ENCODE assay signal across 1 cellular context in genomic region chr16:70685938-70686375, GRCh38.
TF ChIP-seq lines count a peak whose summit lies in the region.

A gene with protein sequence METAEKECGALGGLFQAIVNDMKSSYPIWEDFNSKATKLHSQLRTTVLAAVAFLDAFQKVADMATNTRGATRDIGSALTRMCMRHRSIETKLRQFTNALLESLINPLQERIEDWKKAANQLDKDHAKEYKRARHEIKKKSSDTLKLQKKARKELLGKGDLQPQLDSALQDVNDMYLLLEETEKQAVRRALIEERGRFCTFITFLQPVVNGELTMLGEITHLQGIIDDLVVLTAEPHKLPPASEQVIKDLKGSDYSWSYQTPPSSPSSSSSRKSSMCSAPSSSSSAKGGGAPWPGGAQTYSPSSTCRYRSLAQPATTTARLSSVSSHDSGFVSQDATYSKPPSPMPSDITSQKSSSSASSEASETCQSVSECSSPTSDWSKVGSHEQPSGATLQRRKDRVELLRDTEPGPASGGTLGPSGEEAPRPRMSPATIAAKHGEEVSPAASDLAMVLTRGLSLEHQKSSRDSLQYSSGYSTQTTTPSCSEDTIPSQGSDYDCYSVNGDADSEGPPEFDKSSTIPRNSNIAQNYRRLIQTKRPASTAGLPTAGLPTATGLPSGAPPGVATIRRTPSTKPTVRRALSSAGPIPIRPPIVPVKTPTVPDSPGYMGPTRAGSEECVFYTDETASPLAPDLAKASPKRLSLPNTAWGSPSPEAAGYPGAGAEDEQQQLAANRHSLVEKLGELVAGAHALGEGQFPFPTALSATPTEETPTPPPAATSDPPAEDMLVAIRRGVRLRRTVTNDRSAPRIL (minus strand): TSS chr16:70686053. CDS start chr16:70685791, 262 bp downstream.

TF ChIP-seq in HepG2, 621 proteins besides CTCF, POLR2A, EP300 and RAD21 (continued from another document and continues in another):
- TF ChIP-seq, protein P1, sequence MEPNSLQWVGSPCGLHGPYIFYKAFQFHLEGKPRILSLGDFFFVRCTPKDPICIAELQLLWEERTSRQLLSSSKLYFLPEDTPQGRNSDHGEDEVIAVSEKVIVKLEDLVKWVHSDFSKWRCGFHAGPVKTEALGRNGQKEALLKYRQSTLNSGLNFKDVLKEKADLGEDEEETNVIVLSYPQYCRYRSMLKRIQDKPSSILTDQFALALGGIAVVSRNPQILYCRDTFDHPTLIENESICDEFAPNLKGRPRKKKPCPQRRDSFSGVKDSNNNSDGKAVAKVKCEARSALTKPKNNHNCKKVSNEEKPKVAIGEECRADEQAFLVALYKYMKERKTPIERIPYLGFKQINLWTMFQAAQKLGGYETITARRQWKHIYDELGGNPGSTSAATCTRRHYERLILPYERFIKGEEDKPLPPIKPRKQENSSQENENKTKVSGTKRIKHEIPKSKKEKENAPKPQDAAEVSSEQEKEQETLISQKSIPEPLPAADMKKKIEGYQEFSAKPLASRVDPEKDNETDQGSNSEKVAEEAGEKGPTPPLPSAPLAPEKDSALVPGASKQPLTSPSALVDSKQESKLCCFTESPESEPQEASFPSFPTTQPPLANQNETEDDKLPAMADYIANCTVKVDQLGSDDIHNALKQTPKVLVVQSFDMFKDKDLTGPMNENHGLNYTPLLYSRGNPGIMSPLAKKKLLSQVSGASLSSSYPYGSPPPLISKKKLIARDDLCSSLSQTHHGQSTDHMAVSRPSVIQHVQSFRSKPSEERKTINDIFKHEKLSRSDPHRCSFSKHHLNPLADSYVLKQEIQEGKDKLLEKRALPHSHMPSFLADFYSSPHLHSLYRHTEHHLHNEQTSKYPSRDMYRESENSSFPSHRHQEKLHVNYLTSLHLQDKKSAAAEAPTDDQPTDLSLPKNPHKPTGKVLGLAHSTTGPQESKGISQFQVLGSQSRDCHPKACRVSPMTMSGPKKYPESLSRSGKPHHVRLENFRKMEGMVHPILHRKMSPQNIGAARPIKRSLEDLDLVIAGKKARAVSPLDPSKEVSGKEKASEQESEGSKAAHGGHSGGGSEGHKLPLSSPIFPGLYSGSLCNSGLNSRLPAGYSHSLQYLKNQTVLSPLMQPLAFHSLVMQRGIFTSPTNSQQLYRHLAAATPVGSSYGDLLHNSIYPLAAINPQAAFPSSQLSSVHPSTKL (CRISPR knock-in tag; IDR thresholded peaks at IDR 0.05), result peak; percentile 30; the same call in 1 of the 2 replicates
- TF ChIP-seq SIN3A (IDR thresholded peaks at IDR 0.05; ENCODE audit: borderline replicate concordance, low read depth, low read length) (peak; percentile 40; the same call in 1 of the 2 replicates), TCF7 (IDR thresholded peaks at IDR 0.05; ENCODE audit: low read depth) (peak; percentile 51; the same call in 1 of the 2 replicates), ZNF652 (CRISPR knock-in tag; IDR thresholded peaks at IDR 0.05; ENCODE audit: borderline replicate concordance, low read depth) (no peak), TRIM24 (CRISPR knock-in tag; IDR thresholded peaks at IDR 0.05) (no peak; the same call in 1 of the 2 replicates), SNAPC4 (CRISPR knock-in tag; IDR thresholded peaks at IDR 0.05) (no peak), ATF1 (CRISPR knock-in tag; IDR thresholded peaks at IDR 0.05) (no peak), ZNF33A (CRISPR knock-in tag; IDR thresholded peaks at IDR 0.05; ENCODE audit: borderline replicate concordance) (no peak), ZNF484 (CRISPR knock-in tag; IDR thresholded peaks at IDR 0.05; ENCODE audit: borderline replicate concordance, low read depth) (no peak), ZNF792 (CRISPR knock-in tag; IDR thresholded peaks at IDR 0.05) (no peak), TBX2 (CRISPR knock-in tag; IDR thresholded peaks at IDR 0.05; ENCODE audit: borderline replicate concordance) (peak; percentile 73; the same call in 1 of the 2 replicates), CBFB (CRISPR knock-in tag; IDR thresholded peaks at IDR 0.05) (no peak), ZNF678 (CRISPR knock-in tag; IDR thresholded peaks at IDR 0.05) (0 out of 2 replicates have a peak, but pooled peaks have one; percentile 62), ATF3 (CRISPR knock-in tag; IDR thresholded peaks at IDR 0.05) (no peak), FLYWCH1 (CRISPR knock-in tag; IDR thresholded peaks at IDR 0.05) (no peak), IKZF4 (CRISPR knock-in tag; IDR thresholded peaks at IDR 0.05; ENCODE audit: borderline replicate concordance, low read depth, not compliant biosample characterization) (no peak), ZNF607 (CRISPR knock-in tag; IDR thresholded peaks at IDR 0.05; ENCODE audit: borderline replicate concordance) (0 out of 2 replicates have a peak, but pooled peaks have one; percentile 61), KLF12 (CRISPR knock-in tag; IDR thresholded peaks at IDR 0.05; ENCODE audit: borderline replicate concordance) (peak; percentile 72; the same call in 1 of the 2 replicates), BRCA1 (CRISPR knock-in tag; IDR thresholded peaks at IDR 0.05) (no peak), NFKBIZ (CRISPR knock-in tag; IDR thresholded peaks at IDR 0.05) (no peak), ZNF83 (CRISPR knock-in tag; IDR thresholded peaks at IDR 0.05; ENCODE audit: borderline replicate concordance) (no peak), SP1 (IDR thresholded peaks at IDR 0.05) (no peak), SP1 (CRISPR knock-in tag; IDR thresholded peaks at IDR 0.05) (peak; percentile 38; the same call in 1 of the 2 replicates), PCBP1 (IDR thresholded peaks at IDR 0.05; ENCODE audit: borderline replicate concordance, low read depth, low read length) (no peak), ZBTB20 (CRISPR knock-in tag; IDR thresholded peaks at IDR 0.05; ENCODE audit: borderline replicate concordance, low read depth) (no peak), KLF9 (CRISPR knock-in tag; IDR thresholded peaks at IDR 0.05; ENCODE audit: low read depth) (no peak), POLR2AphosphoS5 (IDR thresholded peaks at IDR 0.05; ENCODE audit: low read depth, low read length) (peak; percentile 37; the same call in 1 of the 2 replicates), JARID2 (CRISPR knock-in tag; IDR thresholded peaks at IDR 0.05; ENCODE audit: insufficient replicate concordance) (no peak), ZNF224 (CRISPR knock-in tag; IDR thresholded peaks at IDR 0.05) (no peak), MTA3 (CRISPR knock-in tag; IDR thresholded peaks at IDR 0.05) (no peak), REXO4 (CRISPR knock-in tag; IDR thresholded peaks at IDR 0.05; ENCODE audit: borderline replicate concordance) (no peak), NPAS2 (CRISPR knock-in tag; IDR thresholded peaks at IDR 0.05; ENCODE audit: borderline replicate concordance) (no peak), MTF2 (CRISPR knock-in tag; IDR thresholded peaks at IDR 0.05; ENCODE audit: borderline replicate concordance) (no peak), ZNF883 (CRISPR knock-in tag; IDR thresholded peaks at IDR 0.05; ENCODE audit: not compliant biosample characterization) (no peak), MYNN (CRISPR knock-in tag; IDR thresholded peaks at IDR 0.05; ENCODE audit: low read depth) (no peak), NFE2L2 (IDR thresholded peaks at IDR 0.05; ENCODE audit: low read length) (no peak), DNMT1 (CRISPR knock-in tag; IDR thresholded peaks at IDR 0.05) (no peak), SAFB2 (CRISPR knock-in tag; IDR thresholded peaks at IDR 0.05; ENCODE audit: borderline replicate concordance, low read depth) (no peak), ZBTB8A (CRISPR knock-in tag; IDR thresholded peaks at IDR 0.05; ENCODE audit: borderline replicate concordance, low read depth) (no peak), ZNF672 (CRISPR knock-in tag; IDR thresholded peaks at IDR 0.05) (no peak), ZBTB38 (CRISPR knock-in tag; IDR thresholded peaks at IDR 0.05) (no peak), NCOA1 (CRISPR knock-in tag; IDR thresholded peaks at IDR 0.05) (no peak), ARNTL (CRISPR knock-in tag; IDR thresholded peaks at IDR 0.05) (peak; percentile 90), RFX5 (IDR thresholded peaks at IDR 0.05; ENCODE audit: low read depth, low read length) (no peak), ZNF564 (CRISPR knock-in tag; IDR thresholded peaks at IDR 0.05) (no peak), ZNF30 (CRISPR knock-in tag; IDR thresholded peaks at IDR 0.05) (no peak), DDIT3 (CRISPR knock-in tag; IDR thresholded peaks at IDR 0.05) (no peak), POLR2G (IDR thresholded peaks at IDR 0.05; ENCODE audit: low read depth, low read length) (0 out of 2 replicates have a peak, but pooled peaks have one; percentile 5), ERF (CRISPR knock-in tag; IDR thresholded peaks at IDR 0.05) (no peak), ZNF766 (CRISPR knock-in tag; IDR thresholded peaks at IDR 0.05; ENCODE audit: borderline replicate concordance) (0 out of 2 replicates have a peak, but pooled peaks have one; percentile 29)
- TF ChIP-seq, protein P2, sequence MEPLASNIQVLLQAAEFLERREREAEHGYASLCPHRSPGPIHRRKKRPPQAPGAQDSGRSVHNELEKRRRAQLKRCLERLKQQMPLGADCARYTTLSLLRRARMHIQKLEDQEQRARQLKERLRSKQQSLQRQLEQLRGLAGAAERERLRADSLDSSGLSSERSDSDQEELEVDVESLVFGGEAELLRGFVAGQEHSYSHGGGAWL (CRISPR knock-in tag; IDR thresholded peaks at IDR 0.05), result no peak
- TF ChIP-seq, protein P3, sequence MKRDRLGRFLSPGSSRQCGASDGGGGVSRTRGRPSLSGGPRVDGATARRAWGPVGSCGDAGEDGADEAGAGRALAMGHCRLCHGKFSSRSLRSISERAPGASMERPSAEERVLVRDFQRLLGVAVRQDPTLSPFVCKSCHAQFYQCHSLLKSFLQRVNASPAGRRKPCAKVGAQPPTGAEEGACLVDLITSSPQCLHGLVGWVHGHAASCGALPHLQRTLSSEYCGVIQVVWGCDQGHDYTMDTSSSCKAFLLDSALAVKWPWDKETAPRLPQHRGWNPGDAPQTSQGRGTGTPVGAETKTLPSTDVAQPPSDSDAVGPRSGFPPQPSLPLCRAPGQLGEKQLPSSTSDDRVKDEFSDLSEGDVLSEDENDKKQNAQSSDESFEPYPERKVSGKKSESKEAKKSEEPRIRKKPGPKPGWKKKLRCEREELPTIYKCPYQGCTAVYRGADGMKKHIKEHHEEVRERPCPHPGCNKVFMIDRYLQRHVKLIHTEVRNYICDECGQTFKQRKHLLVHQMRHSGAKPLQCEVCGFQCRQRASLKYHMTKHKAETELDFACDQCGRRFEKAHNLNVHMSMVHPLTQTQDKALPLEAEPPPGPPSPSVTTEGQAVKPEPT (CRISPR knock-in tag; IDR thresholded peaks at IDR 0.05; ENCODE audit: low read depth), result no peak
- TF ChIP-seq, protein P4, sequence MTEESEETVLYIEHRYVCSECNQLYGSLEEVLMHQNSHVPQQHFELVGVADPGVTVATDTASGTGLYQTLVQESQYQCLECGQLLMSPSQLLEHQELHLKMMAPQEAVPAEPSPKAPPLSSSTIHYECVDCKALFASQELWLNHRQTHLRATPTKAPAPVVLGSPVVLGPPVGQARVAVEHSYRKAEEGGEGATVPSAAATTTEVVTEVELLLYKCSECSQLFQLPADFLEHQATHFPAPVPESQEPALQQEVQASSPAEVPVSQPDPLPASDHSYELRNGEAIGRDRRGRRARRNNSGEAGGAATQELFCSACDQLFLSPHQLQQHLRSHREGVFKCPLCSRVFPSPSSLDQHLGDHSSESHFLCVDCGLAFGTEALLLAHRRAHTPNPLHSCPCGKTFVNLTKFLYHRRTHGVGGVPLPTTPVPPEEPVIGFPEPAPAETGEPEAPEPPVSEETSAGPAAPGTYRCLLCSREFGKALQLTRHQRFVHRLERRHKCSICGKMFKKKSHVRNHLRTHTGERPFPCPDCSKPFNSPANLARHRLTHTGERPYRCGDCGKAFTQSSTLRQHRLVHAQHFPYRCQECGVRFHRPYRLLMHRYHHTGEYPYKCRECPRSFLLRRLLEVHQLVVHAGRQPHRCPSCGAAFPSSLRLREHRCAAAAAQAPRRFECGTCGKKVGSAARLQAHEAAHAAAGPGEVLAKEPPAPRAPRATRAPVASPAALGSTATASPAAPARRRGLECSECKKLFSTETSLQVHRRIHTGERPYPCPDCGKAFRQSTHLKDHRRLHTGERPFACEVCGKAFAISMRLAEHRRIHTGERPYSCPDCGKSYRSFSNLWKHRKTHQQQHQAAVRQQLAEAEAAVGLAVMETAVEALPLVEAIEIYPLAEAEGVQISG (CRISPR knock-in tag; IDR thresholded peaks at IDR 0.05), result peak; percentile 78
